Comparison of ENCODE assay signal across 10 cellular contexts in genomic region chr5:79511945-79512493, GRCh38. TPM values are rescaled to one million over a fixed set of nuclear protein-coding genes. Genes with fewer than 3 reads are reported as not detected.
DNase-seq lines count a peak whose midpoint lies in the region; ATAC-seq, FAIRE-seq and TF ChIP-seq lines count a peak whose summit lies in the region.
"Had no signal": no experiment of that assay in that cellular context is flagged by ENCODE, and none has a peak within 500 bp of the region (broad histone marks: within the 10 kb centered on the region; RNA-seq: fewer than 3 reads in every experiment).

No MANE protein-coding gene starts in this region.

- FAIRE-seq in GM12878 (lab: Jason Lieb, UNC) = peak; percentile 13

- H3K27me3 Mint-ChIP-seq in stimulated activated naive CD8-positive, alpha-beta T cell treated with anti-CD3 and anti-CD28 coated beads, Interleukin-15, Interleukin-2, amounts not matched to agents 100 ng/mL and 50 ng/mL, for 24 hours = peaks cover 27% of the 10 kb centered on the region

- H3K27me3 ChIP-seq in GM12878 (replicated peaks in 1 of 2; ENCODE audit: control insufficient read depth in 2 of 2, insufficient read depth in 2 of 2, low read length in 1 of 2) (peaks cover 0 to 2% of the 10 kb centered on the region in 2 experiments; a peak in 2 of 4 replicates), mucosa of rectum (ENCODE audit: control insufficient read depth in 2 of 2, insufficient read depth in 2 of 2, low read length in 2 of 2) (peaks cover 12 to 22% of the 10 kb centered on the region in 2 donors)

- SMC1A ChIA-PET in GM12878 (lab: Charles Lee; ENCODE audit: uncharacterized antibody, unreplicated experiment) = interaction anchor here (1.2 to 4.7 kb wide), 2 partner anchors 12 to 50 kb away, joined by 3 to 27 read pairs; no protein-coding TSS in a partner anchor

- H3K4me3 ChIP-seq in GM12878 = peak overlapping the region; percentile 71
- peak overlapping the region; percentile 20 to 29 for H3K4me3 ChIP-seq in mucosa of rectum (ENCODE audit: low read length in 2 of 2)

- no peaks in the 10 kb centered on the region for H3K9me3 Mint-ChIP-seq in stimulated activated naive CD8-positive, alpha-beta T cell treated with anti-CD3 and anti-CD28 coated beads, Interleukin-15, Interleukin-2, amounts not matched to agents 100 ng/mL and 50 ng/mL, for 24 hours

- H3K36me3 ChIP-seq in GM12878 (ENCODE audit: control insufficient read depth in 2 of 2, insufficient read depth in 2 of 2, low read length in 1 of 2) (no peaks in the 10 kb centered on the region), mucosa of rectum (ENCODE audit: control insufficient read depth in 2 of 2, insufficient read depth in 2 of 2, low read length in 2 of 2) (no peaks in the 10 kb centered on the region)

- BruUV-seq in GM12878 (replicated peaks; lab: Mats Ljungman, UMichigan) = no TSS peak

- H3K4me1 ChIP-seq in GM12878 (ENCODE audit: control insufficient read depth, insufficient read depth, low read length) (no peaks in the 10 kb centered on the region; the same call in 1 of the 2 replicates), mucosa of rectum (ENCODE audit: control insufficient read depth in 2 of 2, insufficient read depth in 2 of 2, low read length in 2 of 2) (peaks cover 6 to 7% of the 10 kb centered on the region in 2 donors)

- peak overlapping the region; percentile 28 for H2AFZ ChIP-seq in GM12878 (ENCODE audit: control insufficient read depth, low read depth, low read length)

- TF ChIP-seq POLR2A in GM12878 (IDR thresholded peaks at IDR 0.05; ENCODE audit: low read depth, low read length) = no peak

- no peak for TF ChIP-seq CTCF in GM12878 (IDR thresholded peaks at IDR 0.05 in 2 of 3, conservative IDR thresholded peaks at IDR 0.05 in 1 of 3; ENCODE audit: control insufficient read depth in 2 of 3, extremely low read depth in 1 of 3, insufficient read depth in 1 of 3, low read depth in 3 of 3, low read length in 3 of 3)

- no peaks in the 10 kb centered on the region; the same call in none of the 2 replicates for H3K79me2 ChIP-seq in GM12878 (ENCODE audit: control insufficient read depth, insufficient read depth, low read length)

- intact Hi-C loops in GM12878 (cut with micrococcal nuclease; ENCODE audit: unreplicated experiment) = loop anchor here (5.0 kb wide), 2 partner anchors 100 to 275 kb away; partner anchors contain the start of genes JMY and TENT2

- peak overlapping the region; percentile 30 for H3K4me2 ChIP-seq in GM12878 (ENCODE audit: control insufficient read depth, insufficient read depth)

- RAD21 ChIA-PET in GM12878 (lab: Charles Lee; ENCODE audit: unreplicated experiment) = interaction anchor here (1.4 kb wide), 1 partner anchor 101 kb away, joined by 3 read pairs; the partner anchor contains the start of gene TENT2

- in situ Hi-C loops in GM12878 (cut with MboI) = no loop called here

- peaks cover 52% of the 10 kb centered on the region for H3K4me1 Mint-ChIP-seq in stimulated activated naive CD8-positive, alpha-beta T cell treated with anti-CD3 and anti-CD28 coated beads, Interleukin-15, Interleukin-2, amounts not matched to agents 100 ng/mL and 50 ng/mL, for 24 hours (ENCODE audit: low read depth)

- POLR2A ChIA-PET in GM12878 (lab: Charles Lee) = interaction anchor here (0.5 to 2.0 kb wide), 3 partner anchors 8 to 27 kb away, joined by 3 to 5 read pairs (median 4); no protein-coding TSS in a partner anchor

- no peak for TF ChIP-seq RAD21 in GM12878 (IDR thresholded peaks at IDR 0.05; ENCODE audit: insufficient read depth, low read depth, low read length)

- H4K20me1 ChIP-seq in GM12878 (ENCODE audit: control insufficient read depth, insufficient read depth) = no peaks in the 10 kb centered on the region

- peak overlapping the region; percentile 84 for H3K4me3 Mint-ChIP-seq in stimulated activated naive CD8-positive, alpha-beta T cell treated with anti-CD3 and anti-CD28 coated beads, Interleukin-15, Interleukin-2, amounts not matched to agents 100 ng/mL and 50 ng/mL, for 24 hours

- no peak for DNase-seq in stimulated activated naive CD8-positive, alpha-beta T cell treated with anti-CD3 and anti-CD28 coated beads, Interleukin-15, Interleukin-2, amounts not matched to agents 100 U/mL and 50 U/mL, for 24 hours
- DNase-seq in GM12878 (ENCODE audit: low read depth, low spot score) = no peak
- DNase-seq in NCI-H1694 treated with DMSO at 0.1 percent for 48 hours (lab: John Stamatoyannopoulos, UW) = no peak
- no peak for DNase-seq in NCI-H69 (lab: John Stamatoyannopoulos, UW)
- DNase-seq: amygdala, NCI-H1092 treated with DMSO at 0.1 percent for 48 hours had no signal

- H3K9ac ChIP-seq in GM12878 (ENCODE audit: control insufficient read depth, insufficient read depth, low read length) (peak overlapping the region; percentile 68; the same call in 1 of the 2 replicates), mucosa of rectum (ENCODE audit: low read depth in 1 of 2, low read length in 2 of 2) (no peak overlapping the region)

- ATAC-seq in stimulated activated naive CD8-positive, alpha-beta T cell treated with anti-CD3 and anti-CD28 coated beads, Interleukin-15, Interleukin-2, amounts not matched to agents 100 U/mL and 50 U/mL, for 24 hours = no peak
- no peak for ATAC-seq in GM12878
- no peak for ATAC-seq in esophagus mucosa
- no peak for ATAC-seq in GM21528 (IDR thresholded peaks at IDR 0.05; ENCODE audit: low FRiP score, unreplicated experiment)

- no peak for TF ChIP-seq EP300 in GM12878 (IDR thresholded peaks at IDR 0.05; ENCODE audit: borderline replicate concordance in 1 of 2, control insufficient read depth in 1 of 2, low read depth in 2 of 2, low read length in 2 of 2)

- H3K27ac ChIP-seq in GM12878 (ENCODE audit: control insufficient read depth, insufficient read depth) = no peak overlapping the region
- no peak overlapping the region for H3K27ac ChIP-seq in mucosa of rectum (ENCODE audit: low read depth in 2 of 2, low read length in 2 of 2)

- H3K27ac Mint-ChIP-seq in stimulated activated naive CD8-positive, alpha-beta T cell treated with anti-CD3 and anti-CD28 coated beads, Interleukin-15, Interleukin-2, amounts not matched to agents 100 ng/mL and 50 ng/mL, for 24 hours = no peak overlapping the region

- 58% methylated on average over 11 of the region's 11 CpGs for whole genome bisulfite sequencing in GM12878 (ENCODE audit: insufficient coverage, insufficient replicate concordance, low lambda C conversion rate, missing lambda C conversion rate)

- CTCF ChIA-PET in GM12878 (lab: Yijun Ruan, JAX) = interaction anchor here (0.8 to 2.3 kb wide), 8 partner anchors 12 to 1253 kb away, joined by 3 to 7 read pairs (median 3); no protein-coding TSS in a partner anchor

- peaks cover 3% of the 10 kb centered on the region for H3K36me3 Mint-ChIP-seq in stimulated activated naive CD8-positive, alpha-beta T cell treated with anti-CD3 and anti-CD28 coated beads, Interleukin-15, Interleukin-2, amounts not matched to agents 100 ng/mL and 50 ng/mL, for 24 hours (ENCODE audit: low read depth)

- H3K9me3 ChIP-seq in GM12878 (replicated peaks; ENCODE audit: control insufficient read depth, insufficient read depth, low read length) (no peaks in the 10 kb centered on the region), mucosa of rectum (ENCODE audit: control insufficient read depth in 2 of 2, low read length in 2 of 2) (no peaks in the 10 kb centered on the region)

TF ChIP-seq in GM12878, 131 proteins besides CTCF, POLR2A, EP300 and RAD21:
- peak; percentile 19; the same call in 1 of the 2 replicates for TF ChIP-seq BMI1 (IDR thresholded peaks at IDR 0.05; ENCODE audit: borderline replicate concordance)
- TF ChIP-seq KAT2A (conservative IDR thresholded peaks at IDR 0.05; ENCODE audit: control insufficient read depth, low read depth, low read length) = no peak
- no peak for TF ChIP-seq USF1 (IDR thresholded peaks at IDR 0.05; ENCODE audit: borderline replicate concordance, extremely low read length, insufficient read depth, low read depth, low read length)

RNA-seq across cellular contexts. Expression of gene HOMER1, which starts 1.9 kb away (rescaled TPM):
- 22.6 and 25.0 TPM in 2 replicates for total RNA-seq in GM12878 (2013; cell fraction: nucleolus; rRNA removed)
- total RNA-seq in GM12878 (2014; rRNA removed) (7.1 and 7.4 TPM in 2 replicates), GM12878 (2014; rRNA removed; fragmentation: Illumina TruSeq; extraction: Trizol) (20.4 and 22.0 TPM in 2 replicates), GM12878 (2021) (9.2 and 12.9 TPM in 2 replicates), esophagus mucosa (7.6 TPM)
- 1.5 TPM for polyA plus RNA-seq in GM12878 (2011; ENCODE audit: low read depth)
- polyA plus RNA-seq in GM12878 (2011; rRNA removed) (0.96 and 1.5 TPM in 2 replicates), GM12878 (2014; fragmentation: Illumina TruSeq; extraction: Trizol) (10.0 and 14.4 TPM in 2 replicates), GM12878 (2014; fragmentation: Nextera tagmentation; extraction: Ambion mirVana) (1 to 10 TPM; 5.6 to 7.6 TPM), GM12878 (2014; rRNA removed) (5.0 and 6.0 TPM in 2 replicates), GM12878 (2016; fragmentation: Nextera tagmentation; extraction: Ambion mirVana) (1 to 10 TPM; 7.2 to 9.1 TPM)
- 0.25 and 0.30 TPM in 2 replicates for polyA plus RNA-seq in GM12878 (2011; cell fraction: cytosol; rRNA removed)
- 0.31 and 0.45 TPM in 2 replicates for polyA plus RNA-seq in GM12878 (2011; cell fraction: nucleus; rRNA removed)
- 2.3 and 3.3 TPM in 2 replicates for polyA plus RNA-seq in GM12878 (2012)
- 0.88 and 3.4 TPM in 2 replicates for polyA minus RNA-seq in GM12878 (2011; rRNA and poly(A)+ RNA removed)
- 2.2 TPM in 1 of 2 replicates, not detected in the other for polyA minus RNA-seq in GM12878 (2011; cell fraction: cytosol; rRNA and poly(A)+ RNA removed)
- polyA minus RNA-seq in GM12878 (2011; cell fraction: nucleus; rRNA and poly(A)+ RNA removed) = 1.2 and 1.7 TPM in 2 replicates
